Comparison of ENCODE assay signal across 12 cellular contexts in genomic region chr20:48794360-48794759, GRCh38.
A peak's percentile ranks its signal among the peaks of the same experiment; 100 is the strongest.
DNase-seq lines count a peak whose midpoint lies in the region; TF ChIP-seq lines count a peak whose summit lies in the region.
"Had no signal": no experiment of that assay in that cellular context is flagged by ENCODE, and none has a peak within 500 bp of the region (broad histone marks: within the 10 kb centered on the region; RNA-seq: fewer than 3 reads in every experiment).

No MANE protein-coding gene starts in this region.

- TF ChIP-seq CTCF in WERI-Rb-1 (IDR thresholded peaks at IDR 0.05; ENCODE audit: low read depth, low read length): no peak
- TF ChIP-seq CTCF in GM10248 (IDR thresholded peaks at IDR 0.05; ENCODE audit: control extremely low read depth, extremely low read depth, low read depth, missing control alignments): no peak

- POLR2A ChIA-PET in GM10248 (lab: Yijun Ruan, JAX): no interaction called here

- H3K27me3 ChIP-seq in WERI-Rb-1 (ENCODE audit: insufficient read depth, low read depth, severe bottlenecking) (no peaks in the 10 kb centered on the region), iPS DF 6.9 (ENCODE audit: control insufficient read depth, insufficient read depth, low read length) (no peaks in the 10 kb centered on the region)

- H3K9me3 ChIP-seq in WERI-Rb-1 (ENCODE audit: severe bottlenecking) (no peaks in the 10 kb centered on the region), iPS DF 6.9 (ENCODE audit: control insufficient read depth, insufficient read depth, low read length) (no peaks in the 10 kb centered on the region)

- peaks cover 10% of the 10 kb centered on the region; the same call in 1 of the 2 replicates for H3K4me1 ChIP-seq in iPS DF 6.9 (ENCODE audit: control insufficient read depth, insufficient read depth, low read length)

- H3K4me3 ChIP-seq in WERI-Rb-1 (ENCODE audit: low read depth, low read length) (no peak overlapping the region), iPS DF 6.9 (ENCODE audit: low read length) (no peak overlapping the region)

- DNase-seq in NCI-H748 (lab: John Stamatoyannopoulos, UW; ENCODE audit: unreplicated experiment): peak; percentile 17
- no peak for DNase-seq in NCI-H748 treated with DMSO at 0.1 percent for 48 hours (lab: John Stamatoyannopoulos, UW)
- no peak for DNase-seq in WERI-Rb-1
- DNase-seq in iPS DF 6.9 (ENCODE audit: low read depth, low spot score): peak; percentile 20
- DNase-seq in retina: peak; percentile 87
- no peak for DNase-seq in GM10248 (ENCODE audit: extremely low spot score)
- no peak for DNase-seq in NCI-H1694 treated with DMSO at 0.1 percent for 48 hours (lab: John Stamatoyannopoulos, UW)
- DNase-seq in AG08396 (ENCODE audit: low spot score): no peak
- DNase-seq: activated CD8-positive, alpha-beta memory T cell treated with anti-CD3 and anti-CD28 coated beads for 24 hours; Karpas-422; left cardiac atrium; NCI-H446 treated with DMSO at 0.1 percent for 48 hours had no signal

- H3K27ac ChIP-seq in WERI-Rb-1 (peak overlapping the region; percentile 25), iPS DF 6.9 (ENCODE audit: low read length) (no peak overlapping the region)

- H3K36me3 ChIP-seq in WERI-Rb-1 (no peaks in the 10 kb centered on the region; the same call in 1 of the 2 replicates), iPS DF 6.9 (ENCODE audit: control insufficient read depth, insufficient read depth, low read length) (no peaks in the 10 kb centered on the region)

- CTCF ChIA-PET in GM10248 (lab: Yijun Ruan, JAX): interaction anchor here (0.7 to 1.0 kb wide), 2 partner anchors 10 to 137 kb away, joined by 3 read pairs; no protein-coding TSS in a partner anchor

- no CpG with 5 or more reads among the region's 5 CpGs for WGBS in iPS DF 6.9 (ENCODE audit: insufficient coverage, insufficient read length)

Comparison
In these comparisons a context has a peak if more than half of its experiments do, and no peak if none do; other contexts are left out.
1. DNase-seq: peak in NCI-H748 (single experiment), iPS DF 6.9 (single experiment) and retina (single experiment); none in NCI-H748 treated with DMSO at 0.1 percent for 48 hours (single experiment), WERI-Rb-1 (single experiment), GM10248 (single experiment), NCI-H1694 treated with DMSO at 0.1 percent for 48 hours (single experiment) and AG08396 (single experiment).